17 cellular contexts compared by ENCODE assay signal in genomic region chr3:13215940-13216546, GRCh38.
A peak's percentile ranks its signal among the peaks of the same experiment; 100 is the strongest.
DNase-seq lines count a peak whose midpoint lies in the region; ATAC-seq, FAIRE-seq and TF ChIP-seq lines count a peak whose summit lies in the region.
"Had no signal": no experiment of that assay in that cellular context is flagged by ENCODE, and none has a peak within 500 bp of the region (broad histone marks: within the 10 kb centered on the region; RNA-seq: fewer than 3 reads in every experiment).

No MANE protein-coding gene starts in this region.

- no peaks in the 10 kb centered on the region for H3K79me2 ChIP-seq in K562 (ENCODE audit: control insufficient read depth, insufficient read depth, low read length)
- no peaks in the 10 kb centered on the region for H3K79me2 ChIP-seq in neural progenitor cell (ENCODE audit: low read depth)

- intact Hi-C loops in Calu3 (cut with micrococcal nuclease; ENCODE audit: unreplicated experiment) (no loop called here), K562 (cut with micrococcal nuclease) (no loop called here), dorsolateral prefrontal cortex (cut with DNase I) (no loop called here)

- H3K36me3 ChIP-seq in K562 (ENCODE audit: control insufficient read depth, insufficient read depth, low read length) (no peaks in the 10 kb centered on the region), neural progenitor cell (no peaks in the 10 kb centered on the region), gastroesophageal sphincter (no peaks in the 10 kb centered on the region)

- no peak for TF ChIP-seq POLR2A in K562 (conservative IDR thresholded peaks at IDR 0.05)
- no peak for TF ChIP-seq POLR2A in gastroesophageal sphincter (IDR thresholded peaks at IDR 0.05)

- CTCF ChIA-PET in Calu3 (lab: Charles Lee) (interaction anchor here (0.6 to 0.8 kb wide), 2 partner anchors 18 to 203 kb away, joined by 3 to 6 read pairs; no protein-coding TSS in a partner anchor), K562 (lab: Yijun Ruan, JAX; ENCODE audit: low intra/inter-chr PET ratio) (no interaction called here)

- DNase-seq in Calu3 (peak; percentile 27), K562 (ENCODE audit: extremely low read depth in 1 of 4, low spot score in 3 of 4) (no peak), left lobe of liver (ENCODE audit: low spot score) (peak; percentile 75), dorsolateral prefrontal cortex (no peak), neural progenitor cell (ENCODE audit: low spot score) (no peak), glutamatergic neuron (no peak)
- DNase-seq: activated CD4-positive, alpha-beta T cell treated with anti-CD3 and anti-CD28 coated beads, Interleukin-2, amount 50 U/mL, for 1 hour; activated gamma-delta T cell treated with Interleukin-2 at 50 U/mL for 16 hours; head of caudate nucleus; mesendoderm; T-helper 1 cell had no signal

- BruUV-seq in Calu3 (replicated peaks; lab: Mats Ljungman, UMichigan) (no TSS peak), K562 (replicated peaks; lab: Mats Ljungman, UMichigan) (no TSS peak)

- H3K4me3 ChIP-seq in K562 (no peak overlapping the region), dorsolateral prefrontal cortex (no peak overlapping the region), neural progenitor cell (no peak overlapping the region), gastroesophageal sphincter (no peak overlapping the region)
- H3K4me3 ChIP-seq: coronary artery had no signal

- H3K9me3 Mint-ChIP-seq in Calu3 (ENCODE audit: low read depth, unreplicated experiment) (no peaks in the 10 kb centered on the region), neural progenitor cell (no peaks in the 10 kb centered on the region), glutamatergic neuron (ENCODE audit: unreplicated experiment) (peaks cover 9% of the 10 kb centered on the region)

- no peak overlapping the region for H3K4me2 ChIP-seq in K562 (ENCODE audit: insufficient read depth, low read length)
- no peak overlapping the region for H3K4me2 ChIP-seq in neural progenitor cell

- peaks cover 68 to 88% of the 10 kb centered on the region in 2 experiments for H3K27me3 ChIP-seq in K562 (ENCODE audit: control insufficient read depth in 2 of 2, insufficient read depth in 2 of 2, low read length in 2 of 2)
- no peaks in the 10 kb centered on the region for H3K27me3 ChIP-seq in dorsolateral prefrontal cortex
- no peaks in the 10 kb centered on the region for H3K27me3 ChIP-seq in neural progenitor cell
- H3K27me3 ChIP-seq in gastroesophageal sphincter: peaks cover 19% of the 10 kb centered on the region

- H3K9me1 ChIP-seq in K562 (ENCODE audit: control insufficient read depth, insufficient read depth, low read length): peaks cover 4% of the 10 kb centered on the region

- TF ChIP-seq EP300 in Ishikawa (IDR thresholded peaks at IDR 0.05; ENCODE audit: borderline replicate concordance) (peak; percentile 89), K562 (IDR thresholded peaks at IDR 0.05; ENCODE audit: low read length) (no peak), gastroesophageal sphincter (IDR thresholded peaks at IDR 0.05) (no peak)

- H4K20me1 ChIP-seq in K562 (replicated peaks; ENCODE audit: control insufficient read depth, insufficient read depth, low read length) (peaks cover 26% of the 10 kb centered on the region), neural progenitor cell (ENCODE audit: low read depth) (no peaks in the 10 kb centered on the region)

- no peaks in the 10 kb centered on the region for H3F3A ChIP-seq in neural progenitor cell (ENCODE audit: low read depth)

- H2AFZ ChIP-seq in K562 (ENCODE audit: low read depth, low read length): no peak overlapping the region
- H2AFZ ChIP-seq in neural progenitor cell (replicated peaks): no peak overlapping the region

- H3K36me3 Mint-ChIP-seq in Calu3 (ENCODE audit: insufficient read depth, unreplicated experiment): peaks cover 7% of the 10 kb centered on the region
- H3K36me3 Mint-ChIP-seq in neural progenitor cell: no peaks in the 10 kb centered on the region
- no peaks in the 10 kb centered on the region for H3K36me3 Mint-ChIP-seq in glutamatergic neuron (ENCODE audit: unreplicated experiment)

- no peaks in the 10 kb centered on the region; a peak in 1 of 5 replicates for H3K4me1 ChIP-seq in K562 (replicated peaks in 1 of 2; ENCODE audit: control insufficient read depth in 2 of 2, insufficient read depth in 2 of 2, low read length in 2 of 2)
- no peaks in the 10 kb centered on the region for H3K4me1 ChIP-seq in neural progenitor cell
- H3K4me1 ChIP-seq in gastroesophageal sphincter: no peaks in the 10 kb centered on the region

- in situ Hi-C loops in K562 (cut with MboI): no loop called here

- no peak overlapping the region for H3K27ac ChIP-seq in K562 (ENCODE audit: extremely low read depth, low read depth, low read length)
- no peak overlapping the region for H3K27ac ChIP-seq in dorsolateral prefrontal cortex
- H3K27ac ChIP-seq in neural progenitor cell: no peak overlapping the region
- no peak overlapping the region for H3K27ac ChIP-seq in gastroesophageal sphincter
- H3K27ac ChIP-seq: coronary artery had no signal

- FAIRE-seq in K562 (lab: Jason Lieb, UNC): no peak
- FAIRE-seq: D721Med, GM12892 had no signal

- TF ChIP-seq CTCF in Calu3 (IDR thresholded peaks at IDR 0.05; ENCODE audit: unreplicated experiment): no peak
- no peak for TF ChIP-seq CTCF in K562 (IDR thresholded peaks at IDR 0.05 in 2 of 3, conservative IDR thresholded peaks at IDR 0.05 in 1 of 3; ENCODE audit: insufficient read depth in 2 of 3, low read depth in 1 of 3, low read length in 3 of 3)
- no peak for TF ChIP-seq CTCF in dorsolateral prefrontal cortex (IDR thresholded peaks at IDR 0.05 in 54 of 56, conservative IDR thresholded peaks at IDR 0.05 in 2 of 56; ENCODE audit: low read depth in 1 of 56, partially characterized antibody in 56 of 56)
- TF ChIP-seq CTCF in neural progenitor cell (IDR thresholded peaks at IDR 0.05): no peak
- TF ChIP-seq CTCF in glutamatergic neuron (IDR thresholded peaks at IDR 0.05; ENCODE audit: partially characterized antibody, unreplicated experiment): no peak
- TF ChIP-seq CTCF in gastroesophageal sphincter (IDR thresholded peaks at IDR 0.05): no peak

- ATAC-seq in K562 (peak; percentile 38), left lobe of liver (peak; percentile 65), gastroesophageal sphincter (no peak)

- H3K9me3 ChIP-seq in K562 (replicated peaks; ENCODE audit: control insufficient read depth, insufficient read depth, low read depth, low read length): no peaks in the 10 kb centered on the region
- no peaks in the 10 kb centered on the region for H3K9me3 ChIP-seq in neural progenitor cell (ENCODE audit: low read depth)
- no peaks in the 10 kb centered on the region for H3K9me3 ChIP-seq in gastroesophageal sphincter

- no peak overlapping the region for H3K9ac ChIP-seq in K562 (ENCODE audit: insufficient read depth in 1 of 2, low read depth in 2 of 2, low read length in 2 of 2)
- no peak overlapping the region for H3K9ac ChIP-seq in neural progenitor cell

- WGBS in K562 (ENCODE audit: insufficient coverage, low coverage, missing lambda C conversion rate): 1% methylated on average over 8 of the region's 8 CpGs
- WGBS in gastroesophageal sphincter (ENCODE audit: low coverage in 1 of 2), 2 donors: 40 to 50% methylated on average over 1 of the region's 8 CpGs

- H3K27ac Mint-ChIP-seq in Calu3 (ENCODE audit: unreplicated experiment) (no peak overlapping the region), neural progenitor cell (no peak overlapping the region), glutamatergic neuron (ENCODE audit: unreplicated experiment) (no peak overlapping the region)
- H3K27ac Mint-ChIP-seq: progenitor cell of endocrine pancreas had no signal

- H3K4me3 Mint-ChIP-seq in Calu3 (ENCODE audit: low read depth, unreplicated experiment) (no peak overlapping the region), neural progenitor cell (no peak overlapping the region), glutamatergic neuron (ENCODE audit: unreplicated experiment) (no peak overlapping the region)

- POLR2A ChIA-PET in K562 (lab: Yijun Ruan, JAX): interaction anchor here (0.6 to 1.2 kb wide), 2 partner anchors 11 to 44 kb away, joined by 3 to 6 read pairs; no protein-coding TSS in a partner anchor

- peaks cover 24% of the 10 kb centered on the region for H3K4me1 Mint-ChIP-seq in Calu3 (ENCODE audit: low read depth, unreplicated experiment)
- H3K4me1 Mint-ChIP-seq in neural progenitor cell: peaks cover 25% of the 10 kb centered on the region
- peaks cover 11% of the 10 kb centered on the region for H3K4me1 Mint-ChIP-seq in glutamatergic neuron (ENCODE audit: low read depth, unreplicated experiment)

- TF ChIP-seq RAD21 in Ishikawa (IDR thresholded peaks at IDR 0.05; ENCODE audit: low read depth) (no peak; the same call in 1 of the 2 replicates), K562 (CRISPR knock-in tag; conservative IDR thresholded peaks at IDR 0.05 in 1 of 2, IDR thresholded peaks at IDR 0.05 in 1 of 2) (no peak)

- H3K27me3 Mint-ChIP-seq in Calu3 (ENCODE audit: unreplicated experiment): peaks cover 41% of the 10 kb centered on the region
- H3K27me3 Mint-ChIP-seq in neural progenitor cell (ENCODE audit: insufficient read depth, low read depth): peaks cover 6% of the 10 kb centered on the region
- H3K27me3 Mint-ChIP-seq in glutamatergic neuron (ENCODE audit: unreplicated experiment): peaks cover 5% of the 10 kb centered on the region

TF ChIP-seq in Ishikawa, 13 proteins besides CTCF, POLR2A, EP300 and RAD21 (continues in another document):
- TF ChIP-seq CEBPB (IDR thresholded peaks at IDR 0.05) (peak; percentile 96), ZBTB7A (IDR thresholded peaks at IDR 0.05; ENCODE audit: low read depth) (no peak), FOXM1 (IDR thresholded peaks at IDR 0.05; ENCODE audit: borderline replicate concordance, low read depth) (peak; percentile 73; the same call in 1 of the 2 replicates), TAF1 (IDR thresholded peaks at IDR 0.05; ENCODE audit: low read depth) (0 out of 2 replicates have a peak, but pooled peaks have one; percentile 30), EGR1 (IDR thresholded peaks at IDR 0.05) (no peak), TEAD4 (IDR thresholded peaks at IDR 0.05) (peak; percentile 93)
- TF ChIP-seq, protein P1, sequence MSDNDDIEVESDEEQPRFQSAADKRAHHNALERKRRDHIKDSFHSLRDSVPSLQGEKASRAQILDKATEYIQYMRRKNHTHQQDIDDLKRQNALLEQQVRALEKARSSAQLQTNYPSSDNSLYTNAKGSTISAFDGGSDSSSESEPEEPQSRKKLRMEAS (IDR thresholded peaks at IDR 0.05): peak; percentile 73

TF ChIP-seq in K562, 482 proteins besides CTCF, POLR2A, EP300 and RAD21 (continues in another document):
- TF ChIP-seq HNRNPL (IDR thresholded peaks at IDR 0.05; ENCODE audit: low read depth, low read length): no peak
- TF ChIP-seq TSC22D4 (tag; IDR thresholded peaks at IDR 0.05): no peak
- TF ChIP-seq E2F4 (CRISPR knock-in tag; IDR thresholded peaks at IDR 0.05; ENCODE audit: low read depth): no peak

Comparison
In these comparisons a context has a peak if more than half of its experiments do, and no peak if none do; other contexts are left out.
1. DNase-seq: peak in Calu3 (single experiment) and left lobe of liver (single experiment); none in K562 (0 of 4), dorsolateral prefrontal cortex (0 of 10), neural progenitor cell (single experiment) and glutamatergic neuron (single experiment).